In genomic region chr14:60790850-60791249, GRCh38 we compare ENCODE assay signal across 17 cellular contexts. TPM values are rescaled to one million over a fixed set of nuclear protein-coding genes. Genes with fewer than 3 reads are reported as not detected.
DNase-seq lines count a peak whose midpoint lies in the region; ATAC-seq, FAIRE-seq and TF ChIP-seq lines count a peak whose summit lies in the region.
"Had no signal": no experiment of that assay in that cellular context is flagged by ENCODE, and none has a peak within 500 bp of the region (broad histone marks: within the 10 kb centered on the region; RNA-seq: fewer than 3 reads in every experiment).

No MANE protein-coding gene starts in this region.

- intact Hi-C loops in right lobe of liver (cut with DNase I): no loop called here
- intact Hi-C loops in left cardiac atrium (cut with DNase I): no loop called here

- H3K9me3 ChIP-seq in A549 (no peaks in the 10 kb centered on the region), HUES48 (ENCODE audit: control insufficient read depth, insufficient read depth, low read length) (no peaks in the 10 kb centered on the region), right lobe of liver (no peaks in the 10 kb centered on the region)

- no peak for ATAC-seq in A549
- ATAC-seq in right lobe of liver: peak in 3 of 4 donors; percentile 40 to 88 (median 70)
- no peak for ATAC-seq in HG02759 (IDR thresholded peaks at IDR 0.05; ENCODE audit: unreplicated experiment)
- ATAC-seq in left cardiac atrium: no peak
- ATAC-seq: CD8-positive, alpha-beta T cell had no signal

- POLR2A ChIA-PET in A549 (lab: Yijun Ruan, JAX): no interaction called here

- no peak for TF ChIP-seq EP300 in A549 (IDR thresholded peaks at IDR 0.05)

- H3K27ac ChIP-seq in A549: no peak overlapping the region
- H3K27ac ChIP-seq in HUES48 (ENCODE audit: low read depth, low read length): peak overlapping the region; percentile 68
- no peak overlapping the region for H3K27ac ChIP-seq in right lobe of liver
- H3K27ac ChIP-seq: BLaER1 treated with 17β-estradiol and CSF1 and Interleukin-3, amounts not matched to agents 10 nM and 100 nM; GM23248; KMS-11 had no signal

- TF ChIP-seq RAD21 in A549 (conservative IDR thresholded peaks at IDR 0.05 in 1 of 2, IDR thresholded peaks at IDR 0.05 in 1 of 2): no peak

- H3K4me1 ChIP-seq in A549 (peaks cover 17% of the 10 kb centered on the region), HUES48 (ENCODE audit: control insufficient read depth, insufficient read depth, low read length) (peaks cover 24% of the 10 kb centered on the region), right lobe of liver (peaks cover 0 to 7% (median 0%) of the 10 kb centered on the region in 4 donors)
- H3K4me1 ChIP-seq: BLaER1 treated with 17β-estradiol and CSF1 and Interleukin-3, amounts not matched to agents 10 nM and 100 nM had no signal

- H3K27me3 ChIP-seq in HUES48 (ENCODE audit: control insufficient read depth, insufficient read depth, low read length) (no peaks in the 10 kb centered on the region), right lobe of liver (no peaks in the 10 kb centered on the region)
- H3K27me3 ChIP-seq: BLaER1 treated with 17β-estradiol and CSF1 and Interleukin-3, amounts not matched to agents 10 nM and 100 nM had no signal

- no peak for DNase-seq in A549 (ENCODE audit: low read depth in 1 of 2, low spot score in 1 of 2)
- DNase-seq in LNCaP clone FGC (ENCODE audit: low read depth): peak; percentile 15
- DNase-seq in right lobe of liver: no peak
- DNase-seq in NCI-H748 (lab: John Stamatoyannopoulos, UW; ENCODE audit: unreplicated experiment): no peak
- no peak for DNase-seq in left cardiac atrium
- DNase-seq in NCI-H1105 treated with DMSO at 0.1 percent for 48 hours (lab: John Stamatoyannopoulos, UW): no peak
- DNase-seq: 8988T; Calu3; CD8-positive, alpha-beta T cell; GM23248 had no signal

- H3K36me3 ChIP-seq in HUES48 (ENCODE audit: control insufficient read depth, insufficient read depth, low read length) (peaks cover 3% of the 10 kb centered on the region; the same call in 1 of the 2 replicates), right lobe of liver (no peaks in the 10 kb centered on the region)

- no peak overlapping the region for H3K4me3 ChIP-seq in A549
- H3K4me3 ChIP-seq in HUES48 (ENCODE audit: low read depth, low read length): no peak overlapping the region
- H3K4me3 ChIP-seq in LNCaP clone FGC (ENCODE audit: low read depth, low read length): no peak overlapping the region
- H3K4me3 ChIP-seq in right lobe of liver: no peak overlapping the region
- H3K4me3 ChIP-seq: BLaER1 treated with 17β-estradiol and CSF1 and Interleukin-3, amounts not matched to agents 10 nM and 100 nM; GM23248 had no signal

- WGBS in A549 (ENCODE audit: missing lambda C conversion rate): 16% methylated on average over 1 of the region's 1 CpG
- 33% methylated on average over 1 of the region's 1 CpG for WGBS in right lobe of liver (ENCODE audit: insufficient coverage, low coverage, low lambda C conversion rate, missing lambda C conversion rate)

- no peak for FAIRE-seq in A549 (lab: Jason Lieb, UNC)
- FAIRE-seq: GM12891, GM19239, H54 had no signal

- peak overlapping the region; percentile 42 for H3K4me2 ChIP-seq in A549
- H3K4me2 ChIP-seq: BLaER1 treated with 17β-estradiol and CSF1 and Interleukin-3, amounts not matched to agents 10 nM and 100 nM had no signal

- TF ChIP-seq POLR2A in A549 (IDR thresholded peaks at IDR 0.05; ENCODE audit: low read length) (no peak), right lobe of liver (IDR thresholded peaks at IDR 0.05) (no peak)

- H3K9ac ChIP-seq in HUES48 (ENCODE audit: low read depth, low read length): peak overlapping the region; percentile 39; the same call in 1 of the 2 replicates
- H3K9ac ChIP-seq: BLaER1 treated with 17β-estradiol and CSF1 and Interleukin-3, amounts not matched to agents 10 nM and 100 nM; GM23248; KMS-11 had no signal

- CTCF ChIA-PET in A549 (lab: Yijun Ruan, JAX): interaction anchor here (1.5 kb wide), 1 partner anchor 459 kb away, joined by 4 read pairs; no protein-coding TSS in a partner anchor

- TF ChIP-seq CTCF in A549 (IDR thresholded peaks at IDR 0.05) (no peak), LNCaP clone FGC (IDR thresholded peaks at IDR 0.05; ENCODE audit: control insufficient read depth, extremely low read depth, insufficient read depth) (no peak), right lobe of liver (IDR thresholded peaks at IDR 0.05) (no peak)

TF ChIP-seq in A549, 52 proteins besides CTCF, POLR2A, EP300 and RAD21:
- TF ChIP-seq EHF (CRISPR knock-in tag; IDR thresholded peaks at IDR 0.05) (no peak), HOXB13 (CRISPR knock-in tag; IDR thresholded peaks at IDR 0.05; ENCODE audit: low read depth) (no peak)

RNA-seq across cellular contexts. Expression of gene MNAT1, which starts 56.3 kb away (rescaled TPM):
- polyA plus RNA-seq in A549 (2011; rRNA removed): 69.2 and 78.1 TPM in 2 replicates
- 26.5 and 29.0 TPM in 2 replicates for polyA plus RNA-seq in A549 (2012; cell fraction: cytosol; rRNA removed)
- polyA plus RNA-seq in A549 (2012; cell fraction: nucleus; rRNA removed): 10.5 and 11.0 TPM in 2 replicates
- 42.7 to 50.9 TPM (median 42.7 TPM) in 3 replicates for polyA plus RNA-seq in A549 (2017; fragmentation: RNase III; extraction: RNeasy Plus Mini Kit Qiagen cat#74134 plus additional on column Dnase treatment)
- 24.3 and 40.6 TPM in 2 replicates for polyA minus RNA-seq in A549 (2011; rRNA and poly(A)+ RNA removed)
- total RNA-seq in right lobe of liver: 10 to 100 TPM; 10.5 to 15.2 (median 12.3) TPM
- total RNA-seq in left cardiac atrium: 10 to 100 TPM; 25.6 to 27.2 TPM

Comparison
In these comparisons a context has a peak if more than half of its experiments do, and no peak if none do; other contexts are left out.
1. ATAC-seq: peak in right lobe of liver (3 of 4); none in A549 (0 of 2), HG02759 (single experiment) and left cardiac atrium (0 of 2).